ENCODE assay signal across 12 cellular contexts in the genomic region with DNA sequence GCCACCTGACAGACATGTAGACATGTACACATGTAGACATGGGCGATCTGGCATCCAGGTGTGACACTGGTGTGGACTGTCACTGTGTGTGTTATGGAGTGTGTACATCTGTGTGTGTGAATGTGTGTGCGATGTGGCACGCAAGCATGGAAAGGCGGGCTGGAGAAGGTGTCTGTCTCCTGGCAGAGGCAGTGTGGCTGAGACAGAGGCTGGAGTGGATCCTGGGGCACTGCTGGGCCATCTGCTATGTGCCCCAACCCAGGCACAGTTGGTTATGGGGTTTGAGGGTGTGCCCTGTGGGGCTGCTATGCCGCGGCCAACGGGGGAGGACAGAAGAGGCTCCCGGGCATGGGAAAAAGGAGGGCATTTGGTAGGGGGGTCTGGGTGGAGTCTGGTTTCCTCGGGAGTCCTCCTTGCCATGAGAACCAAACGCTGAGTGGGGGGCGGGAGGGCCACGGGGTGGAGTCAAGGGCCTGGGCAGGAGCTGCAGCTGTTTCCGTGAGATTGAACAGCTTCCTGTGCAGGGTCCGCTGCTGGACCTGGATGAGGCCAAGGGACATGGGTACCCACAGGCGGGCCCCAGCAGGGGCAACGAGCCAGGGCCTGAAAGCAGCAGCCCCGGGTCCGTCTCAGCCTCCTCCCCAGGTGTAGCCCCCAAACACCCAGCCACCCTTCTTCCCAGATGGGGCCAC. TPM values are rescaled to one million over a fixed set of nuclear protein-coding genes. Genes with fewer than 3 reads are reported as not detected.
DNase-seq lines count a peak whose midpoint lies in the region; ATAC-seq and TF ChIP-seq lines count a peak whose summit lies in the region.
"Had no signal": no experiment of that assay in that cellular context is flagged by ENCODE, and none has a peak within 500 bp of the region (broad histone marks: within the 10 kb centered on the region; RNA-seq: fewer than 3 reads in every experiment).

No MANE protein-coding gene starts in this region.

- H3K27ac ChIP-seq in gastroesophageal sphincter: peak overlapping the region; percentile 87 to 96 (median 88)
- peak overlapping the region in 1 of 2 donors; percentile 58 for H3K27ac ChIP-seq in ovary
- H3K27ac ChIP-seq in uterus: peak overlapping the region; percentile 89 to 91

- peak; percentile 36 for DNase-seq in NCI-H2171 treated with DMSO at 0.1 percent for 48 hours (lab: John Stamatoyannopoulos, UW)
- DNase-seq in NCI-H2171 (lab: John Stamatoyannopoulos, UW): no peak
- DNase-seq in ovary: peak in 2 of 5 donors; percentile 51 to 52
- peak in 1 of 2 donors; percentile 43 for DNase-seq in uterus
- no peak for DNase-seq in NCI-H2196 (lab: John Stamatoyannopoulos, UW; ENCODE audit: unreplicated experiment)
- DNase-seq in DMS153 (lab: John Stamatoyannopoulos, UW): no peak
- DNase-seq in NK-92 (lab: John Stamatoyannopoulos, UW; ENCODE audit: unreplicated experiment): no peak
- DNase-seq: activated CD4-positive, alpha-beta T cell treated with anti-CD3 and anti-CD28 coated beads for 48 hours; activated naive CD4-positive, alpha-beta T cell treated with anti-CD3 and anti-CD28 coated beads, Interleukin-2, amount 10 ng/mL, durations not matched to agents 7 days and 5 days; DMS79 treated with DMSO at 0.1 percent for 48 hours; NCI-H2107 had no signal

- TF ChIP-seq POLR2A in gastroesophageal sphincter (IDR thresholded peaks at IDR 0.05) (no peak), ovary (IDR thresholded peaks at IDR 0.05) (no peak), uterus (IDR thresholded peaks at IDR 0.05) (no peak)

- H3K36me3 ChIP-seq in gastroesophageal sphincter (peaks cover 0 to 15% of the 10 kb centered on the region in 2 donors), ovary (no peaks in the 10 kb centered on the region), uterus (no peaks in the 10 kb centered on the region)

- intact Hi-C loops in ovary (cut with DNase I): loop anchor here (5.0 to 10.0 kb wide), 4 partner anchors 48 to 164 kb away; partner anchors contain the start of gene TMEM270 (in 1 of the 4)
- intact Hi-C loops in uterus (cut with DNase I; ENCODE audit: low total_unique reads): no loop called here

- 0 to 17% methylated on average over 3 to 5 of the region's 18 CpGs for WGBS in gastroesophageal sphincter (ENCODE audit: low coverage in 1 of 2), 2 donors
- WGBS in ovary, 3 donors: 20 to 30% (median 28%) methylated on average over 18 of the region's 18 CpGs

- H3K4me1 ChIP-seq in gastroesophageal sphincter (peaks cover 0 to 100% (median 55%) of the 10 kb centered on the region in 3 donors), ovary (ENCODE audit: insufficient read depth) (peaks cover 33% of the 10 kb centered on the region), uterus (peaks cover 14 to 39% of the 10 kb centered on the region in 2 donors)

- H3K9me3 ChIP-seq in gastroesophageal sphincter: no peaks in the 10 kb centered on the region
- H3K9me3 ChIP-seq in ovary: no peaks in the 10 kb centered on the region
- H3K9me3 ChIP-seq in uterus: no peaks in the 10 kb centered on the region

- no peak for TF ChIP-seq CTCF in gastroesophageal sphincter (IDR thresholded peaks at IDR 0.05)
- no peak for TF ChIP-seq CTCF in ovary (IDR thresholded peaks at IDR 0.05)
- TF ChIP-seq CTCF in uterus (IDR thresholded peaks at IDR 0.05): no peak

- H3K27me3 ChIP-seq in gastroesophageal sphincter: no peaks in the 10 kb centered on the region
- no peaks in the 10 kb centered on the region for H3K27me3 ChIP-seq in ovary
- H3K27me3 ChIP-seq in uterus: no peaks in the 10 kb centered on the region

- TF ChIP-seq EP300 in gastroesophageal sphincter (IDR thresholded peaks at IDR 0.05) (no peak), ovary (IDR thresholded peaks at IDR 0.05) (no peak)

- H3K4me3 ChIP-seq in gastroesophageal sphincter: peak overlapping the region; percentile 70 to 71
- peak overlapping the region; percentile 57 for H3K4me3 ChIP-seq in ovary
- H3K4me3 ChIP-seq in uterus: peak overlapping the region; percentile 45 to 82

- ATAC-seq in gastroesophageal sphincter: no peak

RNA-seq across cellular contexts. Expression of gene ELN, which starts 1.3 kb away (rescaled TPM):
- total RNA-seq in gastroesophageal sphincter (100 to 1,000 TPM; 316 to 703 (median 441) TPM), ovary (10 to 100 TPM; 17.6 to 51.5 (median 39.1) TPM), uterus (100 to 1,000 TPM in 2 of 4 donors, 10 to 100 TPM in 1, 1 to 10 TPM in 1; 4.1 to 427 (median 92.4) TPM)
- polyA plus RNA-seq in ovary: 10 to 100 TPM; 13.2 to 38.1 TPM

RNA-seq across cellular contexts. Expression of gene LIMK1, which starts 54.4 kb away (rescaled TPM):
- total RNA-seq in gastroesophageal sphincter (10 to 100 TPM in 3 of 4 donors, 1 to 10 TPM in 1; 7.2 to 20.6 (median 13.2) TPM), ovary (10 to 100 TPM in 6 of 7 donors, 1 to 10 TPM in 1; 8.2 to 38.7 (median 29.1) TPM), uterus (10 to 100 TPM in 2 of 4 donors, 1 to 10 TPM in 2; 1.8 to 22.4 (median 11.4) TPM)
- polyA plus RNA-seq in ovary: 10 to 100 TPM in 1 of 2 donors, 1 to 10 TPM in 1; 7.6 to 16.5 TPM
